In genomic region chr10:68224810-68225209, GRCh38 we compare ENCODE assay signal across 31 cellular contexts. TPM values are rescaled to one million over a fixed set of nuclear protein-coding genes. Genes with fewer than 3 reads are reported as not detected.
DNase-seq lines count a peak whose midpoint lies in the region; ATAC-seq and TF ChIP-seq lines count a peak whose summit lies in the region.
"Had no signal": no experiment of that assay in that cellular context is flagged by ENCODE, and none has a peak within 500 bp of the region (broad histone marks: within the 10 kb centered on the region; RNA-seq: fewer than 3 reads in every experiment).

No MANE protein-coding gene starts in this region.

- no peak for TF ChIP-seq CTCF in epithelial cell of esophagus (IDR thresholded peaks at IDR 0.05; ENCODE audit: insufficient read depth, low read depth, low read length, missing control alignments)
- TF ChIP-seq CTCF in foreskin fibroblast (IDR thresholded peaks at IDR 0.05; ENCODE audit: low read depth, low read length): no peak
- no peak for TF ChIP-seq CTCF in left ventricle myocardium inferior (IDR thresholded peaks at IDR 0.05; ENCODE audit: borderline replicate concordance)
- TF ChIP-seq CTCF in BE2C (IDR thresholded peaks at IDR 0.05; ENCODE audit: low read depth, low read length): no peak

- H3K36me3 ChIP-seq in left ventricle myocardium inferior (no peaks in the 10 kb centered on the region), H7 (replicated peaks; ENCODE audit: control insufficient read depth, insufficient read depth, low read length) (no peaks in the 10 kb centered on the region), BE2C (no peaks in the 10 kb centered on the region)
- H3K36me3 ChIP-seq: right lobe of liver had no signal

- H3K27me3 ChIP-seq in left ventricle myocardium inferior (ENCODE audit: low read depth): peaks cover 8% of the 10 kb centered on the region
- H3K27me3 ChIP-seq in H7 (ENCODE audit: control insufficient read depth, insufficient read depth, low read length): peaks cover 2% of the 10 kb centered on the region; the same call in 1 of the 2 replicates
- H3K27me3 ChIP-seq in BE2C: no peaks in the 10 kb centered on the region
- H3K27me3 ChIP-seq: right lobe of liver had no signal

- no peaks in the 10 kb centered on the region for H3K4me1 ChIP-seq in left ventricle myocardium inferior
- no peaks in the 10 kb centered on the region for H3K4me1 ChIP-seq in BE2C
- H3K4me1 ChIP-seq: heart left ventricle, right lobe of liver had no signal

- H3K4me3 ChIP-seq in epithelial cell of esophagus (ENCODE audit: low read length) (no peak overlapping the region), foreskin fibroblast (ENCODE audit: low read depth in 1 of 2, low read length in 2 of 2) (no peak overlapping the region), left ventricle myocardium inferior (no peak overlapping the region), H7 (ENCODE audit: insufficient read depth, low read depth, low read length) (no peak overlapping the region), BE2C (ENCODE audit: low read depth, low read length) (no peak overlapping the region)
- H3K4me3 ChIP-seq: GM12878, heart left ventricle, PC-9, right lobe of liver had no signal

- H3K9me3 ChIP-seq in left ventricle myocardium inferior (replicated peaks) (no peaks in the 10 kb centered on the region), BE2C (no peaks in the 10 kb centered on the region)
- H3K9me3 ChIP-seq: heart left ventricle, right lobe of liver had no signal

- ATAC-seq in HG02678 (IDR thresholded peaks at IDR 0.05; ENCODE audit: unreplicated experiment): no peak
- ATAC-seq: activated CD4-positive, CD25-positive, alpha-beta regulatory T cell treated with anti-CD3 and anti-CD28 coated beads, Interleukin-2, amount 50 U/mL, for 24 hours; activated T-cell treated with anti-CD3 and anti-CD28 coated beads, Interleukin-2, amount 50 U/mL, for 72 hours; GM12878; HCT116; heart left ventricle; right lobe of liver; SK-N-SH treated with all-trans-retinoic acid at 6 μM for 48 hours; stimulated activated naive CD8-positive, alpha-beta T cell treated with anti-CD3 and anti-CD28 coated beads, Interleukin-15, amount 100 ng/mL, for 72 hours had no signal

- intact Hi-C loops in left ventricle myocardium inferior (cut with micrococcal nuclease): no loop called here

- DNase-seq in EH (ENCODE audit: low read depth) (peak; percentile 56), M059J (ENCODE audit: low read depth) (peak; percentile 28), epithelial cell of esophagus (ENCODE audit: low read depth) (peak; percentile 86), foreskin fibroblast (peak; percentile 33 to 66), left ventricle myocardium inferior (no peak), H7 (no peak), BE2C (no peak)
- DNase-seq: activated CD4-positive, alpha-beta T cell treated with anti-CD3 and anti-CD28 coated beads, Interleukin-2, amount 50 U/mL, for 4 hours; activated T-cell treated with anti-CD3 and anti-CD28 coated beads, Interleukin-2, amount 50 U/mL, for 72 hours; CD4-positive, alpha-beta memory T cell; heart left ventricle; midbrain; naive B cell; NCI-H1417; NCI-H2029; NCI-H524 treated with DMSO at 0.1 percent for 48 hours; PC-9; right lobe of liver; Right ventricle myocardium superior; stimulated activated CD4-positive, alpha-beta T cell treated with anti-CD3 and anti-CD28 coated beads, Interleukin-12 subunit alpha, Interleukin-12 subunit beta, amount 100 ng/mL, for 4 hours; stimulated activated CD4-positive, alpha-beta T cell treated with anti-CD3 and anti-CD28 coated beads, Interleukin-2, amount 100 ng/mL, for 48 hours; stimulated activated naive CD8-positive, alpha-beta T cell treated with anti-CD3 and anti-CD28 coated beads, Interleukin-15, amount 100 ng/mL, for 72 hours had no signal

- H3K27ac ChIP-seq in left ventricle myocardium inferior (replicated peaks): no peak overlapping the region
- H3K27ac ChIP-seq: heart left ventricle, PC-9, right lobe of liver had no signal

RNA-seq across cellular contexts. Expression of gene ATOH7, which starts 7.1 kb away (rescaled TPM):
- total RNA-seq in M059J (2014; rRNA removed; shearing (Covaris generic)): 0.07 TPM in 1 of 2 replicates, not detected in the other
- not detected for total RNA-seq in left ventricle myocardium inferior
- 0.15 TPM in 1 of 2 replicates, not detected in the other for total RNA-seq in H7 (2014; rRNA removed; shearing (Covaris generic))
- polyA plus RNA-seq in BE2C (2012; ENCODE audit: insufficient read depth, insufficient read length, low read depth): 1.3 TPM
- total RNA-seq: activated T-cell treated with anti-CD3 and anti-CD28 coated beads, Interleukin-2, amount 50 U/mL, for 72 hours; CD4-positive, alpha-beta memory T cell; dermis microvascular lymphatic vessel endothelial cell; GM12878; HT-29; kidney epithelial cell; PC-9; posterior vena cava; Right ventricle myocardium superior had no signal
- polyA plus RNA-seq: CD4-positive, alpha-beta memory T cell; GM12878; heart left ventricle had no signal

Comparison
In these comparisons a context has a peak if more than half of its experiments do, and no peak if none do; other contexts are left out.
1. DNase-seq: peak in EH (single experiment), M059J (single experiment), epithelial cell of esophagus (single experiment) and foreskin fibroblast (2 of 2); none in left ventricle myocardium inferior (single experiment), H7 (single experiment) and BE2C (single experiment).